In the genomic region with DNA sequence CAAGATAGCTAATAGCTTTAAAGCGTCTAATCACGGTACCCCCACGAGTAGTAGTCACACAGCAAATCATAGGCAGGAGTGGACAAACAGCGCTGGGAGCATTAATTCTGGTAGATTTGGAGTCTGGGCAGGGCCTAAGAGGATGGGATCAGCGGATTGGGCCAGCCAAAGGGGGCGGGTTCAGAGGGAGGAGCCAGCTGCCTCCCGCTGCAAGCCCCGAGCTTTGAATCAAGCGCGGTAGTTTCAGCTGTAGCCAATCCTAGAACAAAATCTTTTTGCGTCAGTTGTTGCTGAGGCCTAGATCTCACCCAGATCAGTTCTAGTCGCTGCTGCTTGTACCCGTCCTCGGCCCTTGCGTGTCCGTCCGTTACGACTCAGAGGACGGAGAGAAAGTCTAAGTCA, we compare ENCODE assay signal across 8 cellular contexts. TPM values are rescaled to one million over a fixed set of nuclear protein-coding genes. Genes with fewer than 3 reads are reported as not detected.
DNase-seq lines count a peak whose midpoint lies in the region; ATAC-seq and TF ChIP-seq lines count a peak whose summit lies in the region.

No MANE protein-coding gene starts in this region.

- WGBS in heart right ventricle, 2 donors = 0% methylated on average over 19 of the region's 19 CpGs
- 0 to 1% methylated on average over 4 to 19 of the region's 19 CpGs for WGBS in upper lobe of left lung, 2 donors

- TF ChIP-seq POLR2A in upper lobe of left lung (IDR thresholded peaks at IDR 0.05) = no peak

- peak overlapping the region; percentile 80 to 100 (median 99) for H3K4me3 ChIP-seq in heart right ventricle
- H3K4me3 ChIP-seq in upper lobe of left lung = peak overlapping the region; percentile 84 to 100 (median 87)

- ATAC-seq in HG02759 (IDR thresholded peaks at IDR 0.05; ENCODE audit: unreplicated experiment) (peak; percentile 77), heart right ventricle (peak; percentile 91 to 95 (median 93)), upper lobe of left lung (ENCODE audit: low FRiP score in 2 of 2) (peak; percentile 95 to 98)

- H3K36me3 ChIP-seq in heart right ventricle (no peaks in the 10 kb centered on the region), upper lobe of left lung (no peaks in the 10 kb centered on the region)

- H3K27me3 ChIP-seq in heart right ventricle (no peaks in the 10 kb centered on the region), upper lobe of left lung (no peaks in the 10 kb centered on the region)

- H3K9me3 ChIP-seq in heart right ventricle (no peaks in the 10 kb centered on the region), upper lobe of left lung (no peaks in the 10 kb centered on the region)

- H3K4me1 ChIP-seq in heart right ventricle (peaks cover 6 to 39% (median 20%) of the 10 kb centered on the region in 9 donors), upper lobe of left lung (peaks cover 23 to 34% (median 31%) of the 10 kb centered on the region in 4 donors)

- TF ChIP-seq CTCF in GM10266 (IDR thresholded peaks at IDR 0.05; ENCODE audit: control insufficient read depth, insufficient read depth, low read depth, missing control alignments) (no peak), heart right ventricle (IDR thresholded peaks at IDR 0.05) (no peak), upper lobe of left lung (IDR thresholded peaks at IDR 0.05) (no peak)

- H3K27ac ChIP-seq in heart right ventricle = peak overlapping the region; percentile 86 to 96 (median 94)
- H3K27ac ChIP-seq in upper lobe of left lung = peak overlapping the region; percentile 93 to 95 (median 94)

- DNase-seq in GM10266 (ENCODE audit: extremely low spot score) (peak; percentile 95), NCI-H128 (lab: John Stamatoyannopoulos, UW; ENCODE audit: unreplicated experiment) (peak; percentile 90), SW 1271 (lab: John Stamatoyannopoulos, UW) (peak; percentile 78 to 94), amniotic epithelial cell (ENCODE audit: low read depth) (peak; percentile 96), heart right ventricle (peak; percentile 94 to 97), pons (ENCODE audit: low spot score) (peak; percentile 99), upper lobe of left lung (peak; percentile 90 to 97)

- no peak for TF ChIP-seq EP300 in upper lobe of left lung (IDR thresholded peaks at IDR 0.05)

- intact Hi-C loops in heart right ventricle (cut with DNase I) = loop anchor here in 5 of 10 donors (1.0 to 10.0 kb wide), 5 partner anchors 92 to 571 kb away; partner anchors contain the start of genes GPBP1L1 (in 3 of the 5), TMEM69 (in 2 of the 5), HECTD3 (in 1 of the 5) and UROD (in 1 of the 5)

RNA-seq across cellular contexts. Expression of gene NASP, which starts 0.6 kb away (rescaled TPM):
- total RNA-seq in heart right ventricle (10 to 100 TPM; 26.6 to 49.1 (median 30.3) TPM), upper lobe of left lung (10 to 100 TPM; 43.5 to 94.3 (median 59.5) TPM)
- 100 to 1,000 TPM in 1 of 2 donors, 10 to 100 TPM in 1; 67.6 to 127 TPM for polyA plus RNA-seq in heart right ventricle

RNA-seq across cellular contexts. Expression of gene AKR1A1, which starts 32.6 kb away (rescaled TPM):
- 10 to 100 TPM; 38.0 to 88.2 (median 44.3) TPM for total RNA-seq in heart right ventricle
- 10 to 100 TPM; 67.4 to 91.8 TPM for polyA plus RNA-seq in heart right ventricle
- 100 to 1,000 TPM in 4 of 6 donors, 10 to 100 TPM in 2; 92.1 to 210 (median 107) TPM for total RNA-seq in upper lobe of left lung

RNA-seq across cellular contexts. Expression of gene CCDC17, which starts 40.6 kb away (rescaled TPM):
- total RNA-seq in heart right ventricle = 1 to 10 TPM in 5 of 10 donors, under 1 TPM in 5; 0.64 to 1.7 (median 1.0) TPM
- polyA plus RNA-seq in heart right ventricle = 1 to 10 TPM in 1 of 2 donors, under 1 TPM in 1; 0.62 to 5.0 TPM
- total RNA-seq in upper lobe of left lung = 10 to 100 TPM in 5 of 6 donors, 1 to 10 TPM in 1; 4.9 to 50.3 (median 19.3) TPM

Comparison
In these comparisons a context has a peak if more than half of its experiments do, and no peak if none do; other contexts are left out.
1. Peak in every context shown above with its lines: DNase-seq, ATAC-seq, H3K4me3 ChIP-seq and H3K27ac ChIP-seq.